ENCODE assay signal across 9 cellular contexts in the genomic region with DNA sequence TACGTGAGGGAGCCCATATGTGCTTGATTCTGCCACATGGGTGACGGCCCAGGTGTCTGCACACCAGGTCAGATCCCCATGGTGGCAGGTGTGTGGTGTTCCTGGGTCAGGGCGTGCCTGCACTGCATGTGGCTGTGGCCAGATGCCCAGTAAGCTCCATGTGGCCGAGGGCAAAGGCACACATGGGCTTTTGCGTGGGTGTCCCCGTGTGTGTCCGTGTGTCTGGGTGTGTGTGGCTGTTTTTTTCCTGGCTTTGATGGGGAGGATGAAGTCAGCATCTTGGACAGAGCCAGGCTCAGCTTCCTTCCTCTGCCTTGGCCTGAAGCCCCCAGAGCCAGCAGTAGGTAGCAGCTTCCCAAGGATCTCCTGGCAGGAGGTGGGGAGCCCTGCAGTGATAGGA. TPM values are rescaled to one million over a fixed set of nuclear protein-coding genes. Genes with fewer than 3 reads are reported as not detected.
DNase-seq lines count a peak whose midpoint lies in the region; TF ChIP-seq lines count a peak whose summit lies in the region.
"Had no signal": no experiment of that assay in that cellular context is flagged by ENCODE, and none has a peak within 500 bp of the region (broad histone marks: within the 10 kb centered on the region; RNA-seq: fewer than 3 reads in every experiment).

No MANE protein-coding gene starts in this region.

- peak; percentile 59 for TF ChIP-seq POLR2A in erythroblast (IDR thresholded peaks at IDR 0.05; ENCODE audit: low read length)

- peak overlapping the region; percentile 14 to 77 (median 66) for H3K9ac ChIP-seq in skeletal muscle tissue (ENCODE audit: low read depth in 1 of 3, low read length in 3 of 3)

- H3K27me3 ChIP-seq in skeletal muscle tissue (ENCODE audit: control insufficient read depth in 3 of 3, insufficient read depth in 3 of 3, low read length in 3 of 3) (peaks cover 11 to 42% (median 20%) of the 10 kb centered on the region in 3 donors), BE2C (peaks cover 40% of the 10 kb centered on the region)

- H3K9me3 ChIP-seq in skeletal muscle tissue (ENCODE audit: control insufficient read depth in 3 of 3, low read length in 3 of 3) (no peaks in the 10 kb centered on the region), BE2C (no peaks in the 10 kb centered on the region)

- H3K36me3 ChIP-seq in skeletal muscle tissue (ENCODE audit: control insufficient read depth in 3 of 3, insufficient read depth in 3 of 3, low read length in 3 of 3), result peaks cover 2 to 10% (median 6%) of the 10 kb centered on the region in 3 donors
- no peaks in the 10 kb centered on the region for H3K36me3 ChIP-seq in BE2C

- no peak for TF ChIP-seq CTCF in BE2C (IDR thresholded peaks at IDR 0.05; ENCODE audit: low read depth, low read length)

- DNase-seq in erythroblast (lab: John Stamatoyannopoulos, UW) (no peak), BE2C (no peak), NCI-H524 treated with DMSO at 0.1 percent for 48 hours (lab: John Stamatoyannopoulos, UW) (no peak)
- DNase-seq: activated T-cell treated with anti-CD3 and anti-CD28 coated beads, Interleukin-2, amount 50 U/mL, for 72 hours; GOT3; NCI-H1092; NK-92 treated with Interleukin-12 subunit alpha and Interleukin-12 subunit beta, amount 100 ng/mL, for 24 hours; occipital lobe had no signal

- peak overlapping the region; percentile 85 for H3K27ac ChIP-seq in skeletal muscle tissue (ENCODE audit: low read depth, low read length)

- H3K4me1 ChIP-seq in skeletal muscle tissue (ENCODE audit: control insufficient read depth in 3 of 3, insufficient read depth in 3 of 3, low read length in 3 of 3) (peaks cover 44 to 57% (median 52%) of the 10 kb centered on the region in 3 donors), BE2C (no peaks in the 10 kb centered on the region)

- H3K4me3 ChIP-seq in skeletal muscle tissue (ENCODE audit: low read length in 3 of 3) (peak overlapping the region in 2 of 3 donors; percentile 52 to 59), BE2C (ENCODE audit: low read depth, low read length) (no peak overlapping the region)

RNA-seq across cellular contexts. Expression of a gene that starts 1.5 kb away (rescaled TPM):
- 130 TPM for total RNA-seq in skeletal muscle tissue
- polyA plus RNA-seq in BE2C (2012; ENCODE audit: insufficient read depth, insufficient read length, low read depth), result 1.1 TPM

RNA-seq across cellular contexts. Expression of a gene that starts 17.4 kb away (rescaled TPM):
- total RNA-seq in skeletal muscle tissue, result 14.1 TPM
- polyA plus RNA-seq in BE2C (2012; ENCODE audit: insufficient read depth, insufficient read length, low read depth), result 157 TPM

RNA-seq across cellular contexts. Expression of a gene that starts 19.5 kb away (rescaled TPM):
- total RNA-seq in skeletal muscle tissue, result 5.7 TPM
- polyA plus RNA-seq in BE2C (2012; ENCODE audit: insufficient read depth, insufficient read length, low read depth), result 15.7 TPM

RNA-seq across cellular contexts. Expression of a gene that starts 41.1 kb away (rescaled TPM):
- total RNA-seq in skeletal muscle tissue, result not detected
- 2.4 TPM for polyA plus RNA-seq in BE2C (2012; ENCODE audit: insufficient read depth, insufficient read length, low read depth)

RNA-seq across cellular contexts. Expression of a gene that starts 43.3 kb away (rescaled TPM):
- 31.3 TPM for total RNA-seq in skeletal muscle tissue
- polyA plus RNA-seq in BE2C (2012; ENCODE audit: insufficient read depth, insufficient read length, low read depth), result 159 TPM
